Comparison of ENCODE assay signal across 8 cellular contexts in genomic region chr1:45913183-45913924, GRCh38.
A peak's percentile ranks its signal among the peaks of the same experiment; 100 is the strongest.
DNase-seq lines count a peak whose midpoint lies in the region; ATAC-seq and TF ChIP-seq lines count a peak whose summit lies in the region.

No MANE protein-coding gene starts in this region.

- no peaks in the 10 kb centered on the region for H3K36me3 ChIP-seq in esophagus (ENCODE audit: control insufficient read depth in 2 of 2, insufficient read depth in 2 of 2, low read length in 1 of 2)

- H3K27ac ChIP-seq in esophagus (ENCODE audit: low read depth in 2 of 2, low read length in 1 of 2) = peak overlapping the region; percentile 31 to 46

- TF ChIP-seq CTCF in AG10803 (conservative IDR thresholded peaks at IDR 0.05; ENCODE audit: low read length) (peak; percentile 19; the same call in 1 of the 2 replicates), nephron progenitor cell (IDR thresholded peaks at IDR 0.05) (no peak)

- no peaks in the 10 kb centered on the region for H3K27me3 Mint-ChIP-seq in nephron progenitor cell (ENCODE audit: low read depth, poor library complexity)

- peak overlapping the region; percentile 97 for H3K27ac Mint-ChIP-seq in nephron progenitor cell

- no peak for ATAC-seq in HG02884 (IDR thresholded peaks at IDR 0.05; ENCODE audit: unreplicated experiment)

- H3K4me3 Mint-ChIP-seq in nephron progenitor cell = peak overlapping the region; percentile 59

- H3K9me3 ChIP-seq in esophagus (ENCODE audit: control insufficient read depth in 2 of 2, insufficient read depth in 1 of 2, low read depth in 1 of 2, low read length in 1 of 2) = no peaks in the 10 kb centered on the region

- 64 to 66% methylated on average over 9 of the region's 9 CpGs for WGBS in esophagus, 2 donors

- H3K36me3 Mint-ChIP-seq in nephron progenitor cell (ENCODE audit: low read depth) = peaks cover 11% of the 10 kb centered on the region

- H3K27me3 ChIP-seq in esophagus (ENCODE audit: control insufficient read depth in 1 of 2, insufficient read depth in 2 of 2, low read length in 2 of 2) = no peaks in the 10 kb centered on the region

- peaks cover 56% of the 10 kb centered on the region for H3K4me1 Mint-ChIP-seq in nephron progenitor cell

- H3K4me3 ChIP-seq in AG10803 (ENCODE audit: low read length) = peak overlapping the region; percentile 46
- no peak overlapping the region for H3K4me3 ChIP-seq in esophagus (ENCODE audit: low read depth in 1 of 2, low read length in 2 of 2)

- H3K9me3 Mint-ChIP-seq in nephron progenitor cell = no peaks in the 10 kb centered on the region

- DNase-seq in AG10803 (ENCODE audit: low read depth) = peak; percentile 97
- DNase-seq in LHCN-M2 (ENCODE audit: low read depth) = peak; percentile 99
- peak; percentile 19 for DNase-seq in nephron progenitor cell
- DNase-seq in NCI-H526 (lab: John Stamatoyannopoulos, UW) = no peak
- no peak for DNase-seq in Kasumi-1 (lab: John Stamatoyannopoulos, UW)
- DNase-seq in COLO668 (lab: John Stamatoyannopoulos, UW; ENCODE audit: unreplicated experiment) = no peak

- no peaks in the 10 kb centered on the region for H3K4me1 ChIP-seq in esophagus (ENCODE audit: control insufficient read depth in 2 of 2, insufficient read depth in 2 of 2, low read length in 1 of 2)

Comparison
In these comparisons a context has a peak if more than half of its experiments do, and no peak if none do; other contexts are left out.
1. DNase-seq: peak in AG10803 (single experiment), LHCN-M2 (single experiment) and nephron progenitor cell (single experiment); none in NCI-H526 (0 of 2), Kasumi-1 (0 of 2) and COLO668 (single experiment).